Comparison of ENCODE assay signal across 1 cellular context in genomic region chr1:112509660-112510178, GRCh38.
A peak's percentile ranks its signal among the peaks of the same experiment; 100 is the strongest.
TF ChIP-seq lines count a peak whose summit lies in the region.

No MANE protein-coding gene starts in this region.

TF ChIP-seq in H1, 55 proteins besides CTCF, POLR2A, EP300 and RAD21:
- TF ChIP-seq RNF2 (IDR thresholded peaks at IDR 0.05; ENCODE audit: borderline replicate concordance, low read depth, low read length, missing control alignments, poor library complexity, severe bottlenecking) = peak; percentile 37
- no peak for TF ChIP-seq SAP30 (IDR thresholded peaks at IDR 0.05; ENCODE audit: insufficient read depth, insufficient replicate concordance, low read length)
- TF ChIP-seq BCL11A (IDR thresholded peaks at IDR 0.05; ENCODE audit: low read depth in 2 of 2, low read length in 2 of 2) = no peak
- TF ChIP-seq SUZ12 (IDR thresholded peaks at IDR 0.05; ENCODE audit: low read length) = peak; percentile 93
- TF ChIP-seq YY1 (IDR thresholded peaks at IDR 0.05; ENCODE audit: low read depth, low read length) = no peak
- peak; percentile 95 for TF ChIP-seq EZH2 (IDR thresholded peaks at IDR 0.05; ENCODE audit: low read depth, low read length, severe bottlenecking)
